In the genomic region with DNA sequence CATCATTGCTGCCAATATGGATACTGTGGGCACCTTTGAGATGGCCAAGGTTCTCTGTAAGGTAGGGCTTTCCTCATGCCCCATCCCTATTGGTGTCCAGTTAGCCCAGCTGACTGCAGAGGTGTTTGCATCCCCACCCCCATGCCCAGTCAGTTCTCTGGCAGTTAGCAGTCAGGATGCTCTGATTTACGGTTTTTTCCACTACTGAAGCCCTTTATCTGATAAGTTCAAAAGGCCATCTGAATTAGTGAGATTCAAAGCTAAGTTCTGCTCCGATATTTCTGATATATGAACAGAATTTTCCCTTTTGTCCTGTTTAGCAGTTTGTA, we compare ENCODE assay signal across 1 cellular context.
TF ChIP-seq lines count a peak whose summit lies in the region.

No MANE protein-coding gene starts in this region.

TF ChIP-seq in liver, 16 proteins besides CTCF, POLR2A, EP300 and RAD21 (continued from another document):
- TF ChIP-seq, protein P1, sequence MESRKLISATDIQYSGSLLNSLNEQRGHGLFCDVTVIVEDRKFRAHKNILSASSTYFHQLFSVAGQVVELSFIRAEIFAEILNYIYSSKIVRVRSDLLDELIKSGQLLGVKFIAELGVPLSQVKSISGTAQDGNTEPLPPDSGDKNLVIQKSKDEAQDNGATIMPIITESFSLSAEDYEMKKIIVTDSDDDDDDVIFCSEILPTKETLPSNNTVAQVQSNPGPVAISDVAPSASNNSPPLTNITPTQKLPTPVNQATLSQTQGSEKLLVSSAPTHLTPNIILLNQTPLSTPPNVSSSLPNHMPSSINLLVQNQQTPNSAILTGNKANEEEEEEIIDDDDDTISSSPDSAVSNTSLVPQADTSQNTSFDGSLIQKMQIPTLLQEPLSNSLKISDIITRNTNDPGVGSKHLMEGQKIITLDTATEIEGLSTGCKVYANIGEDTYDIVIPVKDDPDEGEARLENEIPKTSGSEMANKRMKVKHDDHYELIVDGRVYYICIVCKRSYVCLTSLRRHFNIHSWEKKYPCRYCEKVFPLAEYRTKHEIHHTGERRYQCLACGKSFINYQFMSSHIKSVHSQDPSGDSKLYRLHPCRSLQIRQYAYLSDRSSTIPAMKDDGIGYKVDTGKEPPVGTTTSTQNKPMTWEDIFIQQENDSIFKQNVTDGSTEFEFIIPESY (IDR thresholded peaks at IDR 0.05): no peak
- TF ChIP-seq GABPA (IDR thresholded peaks at IDR 0.05 in 1 of 2, conservative IDR thresholded peaks at IDR 0.05 in 1 of 2): no peak
- TF ChIP-seq RXRA (IDR thresholded peaks at IDR 0.05): no peak
- TF ChIP-seq SP1 (IDR thresholded peaks at IDR 0.05): no peak
- TF ChIP-seq JUND (IDR thresholded peaks at IDR 0.05): no peak
